Comparison of ENCODE assay signal across 8 cellular contexts in the genomic region with DNA sequence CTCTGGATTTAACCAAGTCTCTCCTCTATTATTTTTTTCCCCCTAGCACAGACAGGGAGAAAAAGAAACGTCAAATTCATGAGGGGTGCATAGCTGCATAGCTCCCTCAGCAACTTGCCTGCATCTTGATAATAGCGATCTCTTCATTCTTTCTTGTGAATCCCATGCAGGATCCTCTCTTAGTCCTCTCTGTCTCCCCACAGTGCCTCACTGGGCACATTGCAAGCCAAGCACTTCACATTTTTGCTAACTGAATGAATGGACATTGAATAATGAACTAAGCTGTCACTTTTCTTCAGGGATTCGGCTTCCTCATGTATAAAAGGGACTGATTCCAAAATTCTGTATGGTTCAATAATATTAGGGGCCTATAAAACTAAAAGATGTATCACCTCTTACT. TPM values are rescaled to one million over a fixed set of nuclear protein-coding genes. Genes with fewer than 3 reads are reported as not detected.
DNase-seq lines count a peak whose midpoint lies in the region; ATAC-seq and TF ChIP-seq lines count a peak whose summit lies in the region.

No MANE protein-coding gene starts in this region.

- no peak overlapping the region for H3K4me3 ChIP-seq in endodermal cell (ENCODE audit: low read length)
- no peak overlapping the region for H3K4me3 ChIP-seq in naive thymus-derived CD4-positive, alpha-beta T cell (ENCODE audit: low read length)

- TF ChIP-seq CTCF in endodermal cell (conservative IDR thresholded peaks at IDR 0.05) (peak; percentile 78), omental fat pad (IDR thresholded peaks at IDR 0.05) (no peak)

- H3K27ac ChIP-seq in endodermal cell (ENCODE audit: low read depth, low read length) = no peak overlapping the region
- no peak overlapping the region for H3K27ac ChIP-seq in naive thymus-derived CD4-positive, alpha-beta T cell (ENCODE audit: low read depth, low read length)

- no peaks in the 10 kb centered on the region for H3K4me1 ChIP-seq in endodermal cell (ENCODE audit: control insufficient read depth, insufficient read depth, low read length)
- H3K4me1 ChIP-seq in naive thymus-derived CD4-positive, alpha-beta T cell (ENCODE audit: control insufficient read depth in 2 of 2, insufficient read depth in 2 of 2, low read length in 2 of 2) = no peaks in the 10 kb centered on the region

- WGBS in endodermal cell (ENCODE audit: insufficient coverage in 1 of 2, insufficient read length in 1 of 2), 2 experiments = 41% methylated on average over 3 of the region's 3 CpGs; no CpG with 5 or more reads in 1 of the 2 experiments

- in situ Hi-C loops in G401 (cut with HindIII; ENCODE audit: low sequenced_read_pairs) = no loop called here

- no peaks in the 10 kb centered on the region for H3K9me3 ChIP-seq in endodermal cell (ENCODE audit: control insufficient read depth, low read length)
- no peaks in the 10 kb centered on the region for H3K9me3 ChIP-seq in naive thymus-derived CD4-positive, alpha-beta T cell (ENCODE audit: control insufficient read depth in 2 of 3, low read length in 3 of 3)

- H3K9me3 Mint-ChIP-seq in endodermal cell = no peaks in the 10 kb centered on the region
- H3K9me3 Mint-ChIP-seq in naive thymus-derived CD4-positive, alpha-beta T cell = no peaks in the 10 kb centered on the region

- CTCF ChIA-PET in naive thymus-derived CD4-positive, alpha-beta T cell (lab: Charles Lee) = interaction anchor here (1.2 kb wide), 1 partner anchor 90 kb away, joined by 3 read pairs; no protein-coding TSS in a partner anchor

- intact Hi-C loops in naive thymus-derived CD4-positive, alpha-beta T cell (cut with micrococcal nuclease) = loop anchor here (1.0 to 10.0 kb wide), 5 partner anchors 58 to 473 kb away; no protein-coding TSS in a partner anchor

- no peaks in the 10 kb centered on the region for H3K27me3 Mint-ChIP-seq in endodermal cell (ENCODE audit: insufficient read depth)
- H3K27me3 Mint-ChIP-seq in naive thymus-derived CD4-positive, alpha-beta T cell = peaks cover 34 to 50% (median 43%) of the 10 kb centered on the region in 5 donors

- H3K4me3 Mint-ChIP-seq in endodermal cell = no peak overlapping the region
- no peak overlapping the region for H3K4me3 Mint-ChIP-seq in naive thymus-derived CD4-positive, alpha-beta T cell

- H3K36me3 Mint-ChIP-seq in endodermal cell (ENCODE audit: low read depth) = no peaks in the 10 kb centered on the region
- no peaks in the 10 kb centered on the region for H3K36me3 Mint-ChIP-seq in naive thymus-derived CD4-positive, alpha-beta T cell

- H3K27me3 ChIP-seq in endodermal cell (ENCODE audit: control insufficient read depth, insufficient read depth, low read length, poor library complexity, severe bottlenecking) = no peaks in the 10 kb centered on the region
- no peaks in the 10 kb centered on the region for H3K27me3 ChIP-seq in naive thymus-derived CD4-positive, alpha-beta T cell (ENCODE audit: control insufficient read depth in 2 of 2, insufficient read depth in 2 of 2, low read length in 2 of 2)

- POLR2A ChIA-PET in naive thymus-derived CD4-positive, alpha-beta T cell (lab: Charles Lee) = no interaction called here

- ATAC-seq in naive thymus-derived CD4-positive, alpha-beta T cell = peak; percentile 56
- ATAC-seq in omental fat pad (ENCODE audit: low FRiP score) = no peak
- ATAC-seq in HG02970 (IDR thresholded peaks at IDR 0.05; ENCODE audit: low FRiP score, unreplicated experiment) = no peak
- no peak for ATAC-seq in HG02852 (IDR thresholded peaks at IDR 0.05; ENCODE audit: unreplicated experiment)

- no peak overlapping the region for H3K27ac Mint-ChIP-seq in endodermal cell
- H3K27ac Mint-ChIP-seq in naive thymus-derived CD4-positive, alpha-beta T cell = no peak overlapping the region

- DNase-seq in G401 (ENCODE audit: low spot score) = peak; percentile 82
- peak; percentile 11 for DNase-seq in NCI-H345 treated with DMSO at 0.1 percent for 48 hours (lab: John Stamatoyannopoulos, UW; ENCODE audit: unreplicated experiment)
- peak; percentile 75 for DNase-seq in endodermal cell
- peak in 3 of 9 donors; percentile 7 to 26 (median 16) for DNase-seq in naive thymus-derived CD4-positive, alpha-beta T cell
- DNase-seq in omental fat pad (ENCODE audit: low spot score) = no peak
- DNase-seq in activated CD4-positive, alpha-beta T cell treated with anti-CD3 and anti-CD28 coated beads for 4 hours = no peak

- H3K4me1 Mint-ChIP-seq in endodermal cell = peaks cover 15% of the 10 kb centered on the region
- H3K4me1 Mint-ChIP-seq in naive thymus-derived CD4-positive, alpha-beta T cell = peaks cover 3 to 15% (median 8%) of the 10 kb centered on the region in 7 donors

- no peaks in the 10 kb centered on the region for H3K36me3 ChIP-seq in endodermal cell (ENCODE audit: control insufficient read depth, insufficient read depth, low read length)
- H3K36me3 ChIP-seq in naive thymus-derived CD4-positive, alpha-beta T cell (ENCODE audit: control insufficient read depth in 2 of 3, insufficient read depth in 3 of 3, low read length in 3 of 3) = no peaks in the 10 kb centered on the region

- H3K9ac ChIP-seq in endodermal cell (ENCODE audit: extremely low read depth, low read length, poor library complexity, severe bottlenecking) = no peak overlapping the region

RNA-seq across cellular contexts. Expression of gene EPB41L3, which starts 2.9 kb away (rescaled TPM):
- total RNA-seq in G401 (2014; rRNA removed; shearing (Covaris generic)) = 0.07 TPM in 1 of 2 replicates, not detected in the other
- total RNA-seq in endodermal cell = 10 to 100 TPM; 49.3 to 51.6 TPM
- polyA plus RNA-seq in endodermal cell (2013, experiment 1 of 2) = 31.1 TPM
- polyA plus RNA-seq in endodermal cell (2013, experiment 2 of 2) = 25.7 TPM
- total RNA-seq in naive thymus-derived CD4-positive, alpha-beta T cell = 10 to 100 TPM in 4 of 5 experiments, 1 to 10 TPM in 1; 1.5 to 35.5 (median 15.3) TPM
- polyA plus RNA-seq in naive thymus-derived CD4-positive, alpha-beta T cell = 1 to 10 TPM; 1.9 to 5.6 TPM
- 100 to 1,000 TPM; 138 to 319 (median 184) TPM for total RNA-seq in omental fat pad

Comparison
In these comparisons a context has a peak if more than half of its experiments do, and no peak if none do; other contexts are left out.
1. DNase-seq: peak in G401 (single experiment), NCI-H345 treated with DMSO at 0.1 percent for 48 hours (single experiment) and endodermal cell (single experiment); none in omental fat pad (single experiment) and activated CD4-positive, alpha-beta T cell treated with anti-CD3 and anti-CD28 coated beads for 4 hours (0 of 2).